36 cellular contexts compared by ENCODE assay signal in genomic region chr2:9123069-9123468, GRCh38.
"Had no signal": no experiment of that assay in that cellular context is flagged by ENCODE, and none has a peak within 500 bp of the region (broad histone marks: within the 10 kb centered on the region; RNA-seq: fewer than 3 reads in every experiment).

No MANE protein-coding gene starts in this region.

- H3K27me3 Mint-ChIP-seq: activated CD4-positive, alpha-beta T cell treated with anti-CD3 and anti-CD28 coated beads, Interleukin-2, amount 10 ng/mL, durations not matched to agents 24 days and 14 days; activated naive CD4-positive, alpha-beta T cell treated with anti-CD3 and anti-CD28 coated beads, Interleukin-2, amount 50 U/mL, for 24 hours; activated naive CD8-positive, alpha-beta T cell treated with anti-CD3 and anti-CD28 coated beads for 36 hours; activated naive CD8-positive, alpha-beta T cell treated with anti-CD3 and anti-CD28 coated beads, Interleukin-2, amount 50 U/mL, for 24 hours; dendritic cell treated with granulocyte-macrophage colony-stimulating factor and Interleukin-4, amounts not matched to agents 40 ng/mL and 50 ng/mL, for 4 days had no signal

- DNase-seq: activated B cell treated with CpG ODN at 0.5 μM for 24 hours; activated CD4-positive, alpha-beta memory T cell treated with anti-CD3 and anti-CD28 coated beads for 36 hours; activated CD4-positive, alpha-beta T cell treated with anti-CD3 and anti-CD28 coated beads, Interleukin-2, amount 10 ng/mL, durations not matched to agents 24 days and 14 days; activated CD8-positive, alpha-beta memory T cell treated with anti-CD3 and anti-CD28 coated beads, Interleukin-2, amount 10 ng/mL, durations not matched to agents 7 days and 5 days; activated CD8-positive, alpha-beta memory T cell treated with anti-CD3 and anti-CD28 coated beads, Interleukin-2, amount 50 U/mL, for 4 hours; activated CD8-positive, alpha-beta T cell treated with anti-CD3 and anti-CD28 coated beads, Interleukin-2, amount 10 ng/mL, durations not matched to agents 7 days and 5 days; activated effector memory CD4-positive, alpha-beta T cell treated with anti-CD3 and anti-CD28 coated beads, Interleukin-2, amount 50 U/mL, for 16 hours; activated naive CD4-positive, alpha-beta T cell treated with anti-CD3 and anti-CD28 coated beads for 36 hours; activated naive CD8-positive, alpha-beta T cell treated with anti-CD3 and anti-CD28 coated beads for 36 hours; activated naive CD8-positive, alpha-beta T cell treated with anti-CD3 and anti-CD28 coated beads, Interleukin-2, amount 50 U/mL, for 24 hours; activated T-cell treated with anti-CD3 and anti-CD28 coated beads, Interleukin-2, amount 50 U/mL, for 1 hour; activated T-cell treated with anti-CD3 and anti-CD28 coated beads, Interleukin-2, amount 50 U/mL, for 48 hours; adrenal gland; amygdala; aorta; body of pancreas; caudate nucleus; colonic mucosa; dorsolateral prefrontal cortex; effector memory CD4-positive, alpha-beta T cell; erythroblast; foreskin keratinocyte; gastrocnemius medialis; glutamatergic neuron; heart left ventricle; T-helper 1 cell; T-helper 17 cell; T1000; WERI-Rb-1 had no signal

- H3K9me3 ChIP-seq: adrenal gland, body of pancreas, colonic mucosa, esophagus muscularis mucosa, gastrocnemius medialis had no signal

- H3K27ac Mint-ChIP-seq: activated B cell treated with CpG ODN at 0.5 μM for 24 hours; activated CD4-positive, alpha-beta memory T cell treated with anti-CD3 and anti-CD28 coated beads for 36 hours; activated CD4-positive, alpha-beta T cell treated with anti-CD3 and anti-CD28 coated beads, Interleukin-2, amount 10 ng/mL, durations not matched to agents 24 days and 14 days; activated CD8-positive, alpha-beta memory T cell treated with anti-CD3 and anti-CD28 coated beads, Interleukin-2, amount 10 ng/mL, durations not matched to agents 7 days and 5 days; activated CD8-positive, alpha-beta T cell treated with anti-CD3 and anti-CD28 coated beads, Interleukin-2, amount 10 ng/mL, durations not matched to agents 7 days and 5 days; activated naive CD4-positive, alpha-beta T cell treated with anti-CD3 and anti-CD28 coated beads for 36 hours; activated naive CD4-positive, alpha-beta T cell treated with anti-CD3 and anti-CD28 coated beads, Interleukin-2, amount 50 U/mL, for 24 hours; activated naive CD8-positive, alpha-beta T cell treated with anti-CD3 and anti-CD28 coated beads for 36 hours; activated naive CD8-positive, alpha-beta T cell treated with anti-CD3 and anti-CD28 coated beads, Interleukin-2, amount 50 U/mL, for 24 hours; activated T-helper 1 cell treated with anti-CD3 and anti-CD28 coated beads, Interleukin-12 subunit alpha, Interleukin-12 subunit beta, Interleukin-2, Interleukin-4 antibody, amounts not matched to agents 30 ng/mL and 10 ng/mL and 1 ng/mL, durations not matched to agents 14 hours and 24 hours and 36 hours; activated T-helper 2 cell treated with anti-CD3 and anti-CD28 coated beads, Interferon-gamma antibody, Interleukin-2, Interleukin-4, amounts not matched to agents 10 μg/mL and 5 μg/mL and 100 μg/mL, durations not matched to agents 14 hours and 24 hours and 36 hours; dendritic cell treated with granulocyte-macrophage colony-stimulating factor and Interleukin-4, amounts not matched to agents 40 ng/mL and 50 ng/mL, for 4 days; T-helper 17 cell; T-helper 2 cell treated with Interferon-gamma antibody and Interleukin-4, amounts not matched to agents 5 μg/mL and 100 μg/mL, for 36 hours had no signal

- H3K27ac ChIP-seq: adrenal gland, body of pancreas, colonic mucosa, dorsolateral prefrontal cortex, esophagus muscularis mucosa, foreskin keratinocyte, gastrocnemius medialis, heart left ventricle, WERI-Rb-1 had no signal

- H3K36me3 Mint-ChIP-seq: activated CD4-positive, alpha-beta memory T cell treated with anti-CD3 and anti-CD28 coated beads for 36 hours; activated CD8-positive, alpha-beta memory T cell treated with anti-CD3 and anti-CD28 coated beads, Interleukin-2, amount 10 ng/mL, durations not matched to agents 7 days and 5 days; activated naive CD4-positive, alpha-beta T cell treated with anti-CD3 and anti-CD28 coated beads, Interleukin-2, amount 50 U/mL, for 24 hours; activated naive CD8-positive, alpha-beta T cell treated with anti-CD3 and anti-CD28 coated beads for 36 hours had no signal

- H3K4me1 ChIP-seq: adrenal gland, body of pancreas, colonic mucosa, esophagus muscularis mucosa, foreskin keratinocyte, gastrocnemius medialis, heart left ventricle had no signal

- H3K27me3 ChIP-seq: adrenal gland, body of pancreas, colonic mucosa, dorsolateral prefrontal cortex, esophagus muscularis mucosa, foreskin keratinocyte, gastrocnemius medialis, heart left ventricle had no signal

- H3K9me3 Mint-ChIP-seq: activated CD4-positive, alpha-beta T cell treated with anti-CD3 and anti-CD28 coated beads, Interleukin-2, amount 10 ng/mL, durations not matched to agents 24 days and 14 days; activated naive CD8-positive, alpha-beta T cell treated with anti-CD3 and anti-CD28 coated beads, Interleukin-2, amount 50 U/mL, for 24 hours; activated T-helper 1 cell treated with anti-CD3 and anti-CD28 coated beads, Interleukin-12 subunit alpha, Interleukin-12 subunit beta, Interleukin-2, Interleukin-4 antibody, amounts not matched to agents 30 ng/mL and 10 ng/mL and 1 ng/mL, durations not matched to agents 14 hours and 24 hours and 36 hours; activated T-helper 2 cell treated with anti-CD3 and anti-CD28 coated beads, Interferon-gamma antibody, Interleukin-2, Interleukin-4, amounts not matched to agents 10 μg/mL and 5 μg/mL and 100 μg/mL, durations not matched to agents 14 hours and 24 hours and 36 hours; T-helper 2 cell treated with Interferon-gamma antibody and Interleukin-4, amounts not matched to agents 5 μg/mL and 100 μg/mL, for 36 hours had no signal

- H3K36me3 ChIP-seq: adrenal gland, colonic mucosa, esophagus muscularis mucosa, gastrocnemius medialis, heart left ventricle, WERI-Rb-1 had no signal

- H3K4me1 Mint-ChIP-seq: activated B cell treated with CpG ODN at 0.5 μM for 24 hours; activated CD4-positive, alpha-beta T cell treated with anti-CD3 and anti-CD28 coated beads, Interleukin-2, amount 10 ng/mL, durations not matched to agents 24 days and 14 days; activated CD8-positive, alpha-beta memory T cell treated with anti-CD3 and anti-CD28 coated beads, Interleukin-2, amount 10 ng/mL, durations not matched to agents 7 days and 5 days; activated naive CD4-positive, alpha-beta T cell treated with anti-CD3 and anti-CD28 coated beads, Interleukin-2, amount 50 U/mL, for 24 hours; activated naive CD8-positive, alpha-beta T cell treated with anti-CD3 and anti-CD28 coated beads for 36 hours; activated naive CD8-positive, alpha-beta T cell treated with anti-CD3 and anti-CD28 coated beads, Interleukin-2, amount 50 U/mL, for 24 hours; T-helper 17 cell had no signal

- H3K4me3 Mint-ChIP-seq: activated B cell treated with CpG ODN at 0.5 μM for 24 hours; activated CD4-positive, alpha-beta memory T cell treated with anti-CD3 and anti-CD28 coated beads for 36 hours; activated CD4-positive, alpha-beta T cell treated with anti-CD3 and anti-CD28 coated beads, Interleukin-2, amount 10 ng/mL, durations not matched to agents 24 days and 14 days; activated CD8-positive, alpha-beta memory T cell treated with anti-CD3 and anti-CD28 coated beads, Interleukin-2, amount 10 ng/mL, durations not matched to agents 7 days and 5 days; activated CD8-positive, alpha-beta T cell treated with anti-CD3 and anti-CD28 coated beads, Interleukin-2, amount 10 ng/mL, durations not matched to agents 7 days and 5 days; activated naive CD4-positive, alpha-beta T cell treated with anti-CD3 and anti-CD28 coated beads for 36 hours; activated naive CD4-positive, alpha-beta T cell treated with anti-CD3 and anti-CD28 coated beads, Interleukin-2, amount 50 U/mL, for 24 hours; activated naive CD8-positive, alpha-beta T cell treated with anti-CD3 and anti-CD28 coated beads for 36 hours; activated naive CD8-positive, alpha-beta T cell treated with anti-CD3 and anti-CD28 coated beads, Interleukin-2, amount 50 U/mL, for 24 hours; activated T-helper 1 cell treated with anti-CD3 and anti-CD28 coated beads, Interleukin-12 subunit alpha, Interleukin-12 subunit beta, Interleukin-2, Interleukin-4 antibody, amounts not matched to agents 30 ng/mL and 10 ng/mL and 1 ng/mL, durations not matched to agents 14 hours and 24 hours and 36 hours; dendritic cell treated with granulocyte-macrophage colony-stimulating factor and Interleukin-4, amounts not matched to agents 40 ng/mL and 50 ng/mL, for 4 days; T-helper 17 cell; T-helper 2 cell treated with Interferon-gamma antibody and Interleukin-4, amounts not matched to agents 5 μg/mL and 100 μg/mL, for 36 hours had no signal

- ATAC-seq: activated CD4-positive, CD25-positive, alpha-beta regulatory T cell treated with anti-CD3 and anti-CD28 coated beads, Interleukin-2, amount 50 U/mL, for 24 hours; activated CD8-positive, alpha-beta memory T cell treated with anti-CD3 and anti-CD28 coated beads, Interleukin-2, amount 10 ng/mL, durations not matched to agents 7 days and 5 days; activated CD8-positive, alpha-beta T cell treated with anti-CD3 and anti-CD28 coated beads, Interleukin-2, amount 10 ng/mL, durations not matched to agents 7 days and 5 days; activated naive CD8-positive, alpha-beta T cell treated with anti-CD3 and anti-CD28 coated beads, Interleukin-2, amount 50 U/mL, for 24 hours; body of pancreas; foreskin keratinocyte; gastrocnemius medialis; T-helper 17 cell had no signal

- H3K4me3 ChIP-seq: adrenal gland, body of pancreas, colonic mucosa, dorsolateral prefrontal cortex, esophagus muscularis mucosa, gastrocnemius medialis, heart left ventricle had no signal
